28 cellular contexts compared by ENCODE assay signal in the genomic region with DNA sequence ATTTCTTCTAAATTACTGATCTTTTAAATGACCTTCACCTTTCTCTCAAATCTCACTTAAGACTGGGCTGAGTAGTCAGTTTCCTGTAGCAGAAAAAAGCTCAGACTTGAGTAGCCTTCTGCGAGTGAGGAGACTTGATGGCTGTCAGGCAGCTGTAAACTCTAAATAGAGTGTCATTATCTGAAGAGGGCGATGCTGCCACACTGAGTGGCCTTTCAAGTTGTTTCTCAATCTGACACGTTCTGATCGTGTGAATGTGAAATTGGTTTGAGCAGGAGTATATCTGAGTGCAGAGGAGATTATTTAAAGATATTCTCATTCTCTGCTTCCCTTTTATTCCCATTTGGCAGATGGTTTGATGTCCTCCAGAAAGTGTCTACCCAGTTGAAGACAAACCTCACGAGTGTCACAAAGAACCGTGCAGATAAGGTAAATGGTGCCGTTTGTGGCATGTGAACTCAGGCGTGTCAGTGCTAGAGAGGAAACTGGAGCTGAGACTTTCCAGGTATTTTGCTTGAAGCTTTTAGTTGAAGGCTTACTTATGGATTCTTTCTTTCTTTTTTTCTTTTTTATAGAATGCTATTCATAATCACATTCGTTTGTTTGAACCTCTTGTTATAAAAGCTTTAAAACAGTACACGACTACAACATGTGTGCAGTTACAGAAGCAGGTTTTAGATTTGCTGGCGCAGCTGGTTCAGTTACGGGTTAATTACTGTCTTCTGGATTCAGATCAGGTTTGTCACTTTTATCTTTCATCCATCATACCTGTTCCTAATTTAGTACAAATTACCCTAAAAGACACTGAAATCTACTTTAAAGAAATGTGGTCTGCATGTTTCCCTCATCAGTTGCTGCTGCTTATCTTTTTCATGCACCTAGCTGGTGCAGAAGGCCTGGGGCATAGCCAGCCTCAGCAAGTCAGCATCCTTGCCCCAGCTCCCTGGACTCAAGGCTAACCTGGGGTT.
DNase-seq lines count a peak whose midpoint lies in the region; ATAC-seq and TF ChIP-seq lines count a peak whose summit lies in the region.
"Had no signal": no experiment of that assay in that cellular context is flagged by ENCODE, and none has a peak within 500 bp of the region (broad histone marks: within the 10 kb centered on the region; RNA-seq: fewer than 3 reads in every experiment).

No MANE protein-coding gene starts in this region.

- no peak for TF ChIP-seq POLR2A in breast epithelium (IDR thresholded peaks at IDR 0.05)

- intact Hi-C loops in breast epithelium (cut with DNase I; ENCODE audit: low total_unique reads), result no loop called here

- H3K27me3 ChIP-seq in breast epithelium, result no peaks in the 10 kb centered on the region
- H3K27me3 ChIP-seq: heart left ventricle, tibial nerve had no signal

- H3K36me3 Mint-ChIP-seq in central memory CD8-positive, alpha-beta T cell (ENCODE audit: insufficient read depth), result peaks cover 53% of the 10 kb centered on the region
- peaks cover 72% of the 10 kb centered on the region for H3K36me3 Mint-ChIP-seq in nephron (ENCODE audit: low read depth)
- peaks cover 58% of the 10 kb centered on the region for H3K36me3 Mint-ChIP-seq in activated CD4-positive, alpha-beta memory T cell treated with anti-CD3 and anti-CD28 coated beads, Interleukin-2, amount 10 ng/mL, durations not matched to agents 7 days and 5 days (ENCODE audit: low read depth)

- POLR2A ChIA-PET in activated CD4-positive, alpha-beta memory T cell treated with anti-CD3 and anti-CD28 coated beads, Interleukin-2, amount 10 ng/mL, durations not matched to agents 7 days and 5 days (lab: Charles Lee), result interaction anchor here (0.9 kb wide), 1 partner anchor 18 kb away, joined by 3 read pairs; no protein-coding TSS in a partner anchor

- H3K9me3 Mint-ChIP-seq in central memory CD8-positive, alpha-beta T cell, result no peaks in the 10 kb centered on the region
- peaks cover 8% of the 10 kb centered on the region for H3K9me3 Mint-ChIP-seq in nephron
- peaks cover 4% of the 10 kb centered on the region for H3K9me3 Mint-ChIP-seq in activated CD4-positive, alpha-beta memory T cell treated with anti-CD3 and anti-CD28 coated beads, Interleukin-2, amount 10 ng/mL, durations not matched to agents 7 days and 5 days
- H3K9me3 Mint-ChIP-seq: CD8-positive, alpha-beta T cell; HFFc6; stimulated activated naive CD8-positive, alpha-beta T cell treated with anti-CD3 and anti-CD28 coated beads, Interleukin-15, amount 100 ng/mL, for 72 hours had no signal

- H3K27ac ChIP-seq in breast epithelium, result no peak overlapping the region
- H3K27ac ChIP-seq: 22Rv1, heart left ventricle, tibial nerve had no signal

- CTCF ChIA-PET in activated CD4-positive, alpha-beta memory T cell treated with anti-CD3 and anti-CD28 coated beads, Interleukin-2, amount 10 ng/mL, durations not matched to agents 7 days and 5 days (lab: Charles Lee), result no interaction called here

- H3K9me3 ChIP-seq in breast epithelium, result no peaks in the 10 kb centered on the region
- H3K9me3 ChIP-seq: heart left ventricle, tibial nerve had no signal

- no peak overlapping the region for H3K4me3 Mint-ChIP-seq in central memory CD8-positive, alpha-beta T cell
- no peak overlapping the region for H3K4me3 Mint-ChIP-seq in nephron
- H3K4me3 Mint-ChIP-seq in activated CD4-positive, alpha-beta memory T cell treated with anti-CD3 and anti-CD28 coated beads, Interleukin-2, amount 10 ng/mL, durations not matched to agents 7 days and 5 days, result no peak overlapping the region
- H3K4me3 Mint-ChIP-seq: CD8-positive, alpha-beta T cell; HFFc6; stimulated activated naive CD8-positive, alpha-beta T cell treated with anti-CD3 and anti-CD28 coated beads, Interleukin-15, amount 100 ng/mL, for 72 hours had no signal

- H3K4me1 Mint-ChIP-seq in central memory CD8-positive, alpha-beta T cell, result peaks cover 13% of the 10 kb centered on the region
- peaks cover 31% of the 10 kb centered on the region for H3K4me1 Mint-ChIP-seq in nephron
- H3K4me1 Mint-ChIP-seq in activated CD4-positive, alpha-beta memory T cell treated with anti-CD3 and anti-CD28 coated beads, Interleukin-2, amount 10 ng/mL, durations not matched to agents 7 days and 5 days, result no peaks in the 10 kb centered on the region

- DNase-seq in DMS 273 (lab: John Stamatoyannopoulos, UW; ENCODE audit: unreplicated experiment), result peak; percentile 3
- DNase-seq in DMS 273 treated with DMSO at 0.1 percent for 48 hours (lab: John Stamatoyannopoulos, UW), result no peak
- DNase-seq in NCI-H1436 treated with DMSO at 0.1 percent for 48 hours (lab: John Stamatoyannopoulos, UW), result peak; percentile 8
- no peak for DNase-seq in central memory CD8-positive, alpha-beta T cell (ENCODE audit: low spot score in 2 of 2)
- DNase-seq in breast epithelium (ENCODE audit: low spot score in 2 of 2), result no peak
- no peak for DNase-seq in activated CD4-positive, alpha-beta memory T cell treated with anti-CD3 and anti-CD28 coated beads, Interleukin-2, amount 10 ng/mL, durations not matched to agents 7 days and 5 days
- DNase-seq: activated CD4-positive, alpha-beta T cell treated with anti-CD3 and anti-CD28 coated beads for 1 hour; activated naive CD4-positive, alpha-beta T cell; activated T-cell treated with anti-CD3 and anti-CD28 coated beads, Interleukin-2, amount 50 U/mL, for 1 hour; amygdala; caudate nucleus; CD8-positive, alpha-beta T cell; DND-41; heart left ventricle; HFFc6; KBM-7; NCI-H2081 treated with DMSO at 0.1 percent for 48 hours; NCI-H774; occipital lobe; OCI-M1; SHP77; stimulated activated CD4-positive, alpha-beta T cell treated with anti-CD3 and anti-CD28 coated beads, Interleukin-12 subunit alpha, Interleukin-12 subunit beta, amount 100 ng/mL, for 4 hours; stimulated activated naive CD8-positive, alpha-beta T cell treated with anti-CD3 and anti-CD28 coated beads, Interleukin-15, amount 100 ng/mL, for 72 hours; T-helper 1 cell had no signal

- H3K36me3 ChIP-seq in breast epithelium, result peaks cover 14% of the 10 kb centered on the region

- no peak overlapping the region for H3K4me3 ChIP-seq in breast epithelium
- H3K4me3 ChIP-seq: heart left ventricle, tibial nerve had no signal

- ATAC-seq in central memory CD8-positive, alpha-beta T cell (replicated peaks; ENCODE audit: extremely low read depth, poor library complexity, severe bottlenecking), result peak; percentile 60
- no peak for ATAC-seq in GM21447 (IDR thresholded peaks at IDR 0.05; ENCODE audit: unreplicated experiment)
- ATAC-seq: CD8-positive, alpha-beta T cell; stimulated activated naive CD8-positive, alpha-beta T cell treated with anti-CD3 and anti-CD28 coated beads, Interleukin-15, amount 100 ng/mL, for 72 hours had no signal

- H3K27ac Mint-ChIP-seq in central memory CD8-positive, alpha-beta T cell (ENCODE audit: low read depth), result no peak overlapping the region
- H3K27ac Mint-ChIP-seq in nephron, result peak overlapping the region in 2 of 3 experiments; percentile 25 to 48
- no peak overlapping the region for H3K27ac Mint-ChIP-seq in activated CD4-positive, alpha-beta memory T cell treated with anti-CD3 and anti-CD28 coated beads, Interleukin-2, amount 10 ng/mL, durations not matched to agents 7 days and 5 days
- H3K27ac Mint-ChIP-seq: CD8-positive, alpha-beta T cell; HFFc6 had no signal

- no peaks in the 10 kb centered on the region for H3K27me3 Mint-ChIP-seq in central memory CD8-positive, alpha-beta T cell
- H3K27me3 Mint-ChIP-seq in nephron (ENCODE audit: low read depth), result no peaks in the 10 kb centered on the region
- no peaks in the 10 kb centered on the region for H3K27me3 Mint-ChIP-seq in activated CD4-positive, alpha-beta memory T cell treated with anti-CD3 and anti-CD28 coated beads, Interleukin-2, amount 10 ng/mL, durations not matched to agents 7 days and 5 days
- H3K27me3 Mint-ChIP-seq: stimulated activated naive CD8-positive, alpha-beta T cell treated with anti-CD3 and anti-CD28 coated beads, Interleukin-15, amount 100 ng/mL, for 72 hours had no signal

- no peak for TF ChIP-seq CTCF in nephron (IDR thresholded peaks at IDR 0.05; ENCODE audit: unreplicated experiment in 3 of 3)
- no peak for TF ChIP-seq CTCF in breast epithelium (IDR thresholded peaks at IDR 0.05)

- H3K4me1 ChIP-seq in breast epithelium, result no peaks in the 10 kb centered on the region
- H3K4me1 ChIP-seq: tibial nerve had no signal

Comparison
In these comparisons a context has a peak if more than half of its experiments do, and no peak if none do; other contexts are left out.
1. DNase-seq: peak in DMS 273 (single experiment) and NCI-H1436 treated with DMSO at 0.1 percent for 48 hours (single experiment); none in DMS 273 treated with DMSO at 0.1 percent for 48 hours (single experiment), central memory CD8-positive, alpha-beta T cell (0 of 2), breast epithelium (0 of 2) and activated CD4-positive, alpha-beta memory T cell treated with anti-CD3 and anti-CD28 coated beads, Interleukin-2, amount 10 ng/mL, durations not matched to agents 7 days and 5 days (single experiment).
2. H3K27ac Mint-ChIP-seq: peak in nephron (2 of 3); none in central memory CD8-positive, alpha-beta T cell (single experiment) and activated CD4-positive, alpha-beta memory T cell treated with anti-CD3 and anti-CD28 coated beads, Interleukin-2, amount 10 ng/mL, durations not matched to agents 7 days and 5 days (single experiment).